1 cellular context compared by ENCODE assay signal in the genomic region with DNA sequence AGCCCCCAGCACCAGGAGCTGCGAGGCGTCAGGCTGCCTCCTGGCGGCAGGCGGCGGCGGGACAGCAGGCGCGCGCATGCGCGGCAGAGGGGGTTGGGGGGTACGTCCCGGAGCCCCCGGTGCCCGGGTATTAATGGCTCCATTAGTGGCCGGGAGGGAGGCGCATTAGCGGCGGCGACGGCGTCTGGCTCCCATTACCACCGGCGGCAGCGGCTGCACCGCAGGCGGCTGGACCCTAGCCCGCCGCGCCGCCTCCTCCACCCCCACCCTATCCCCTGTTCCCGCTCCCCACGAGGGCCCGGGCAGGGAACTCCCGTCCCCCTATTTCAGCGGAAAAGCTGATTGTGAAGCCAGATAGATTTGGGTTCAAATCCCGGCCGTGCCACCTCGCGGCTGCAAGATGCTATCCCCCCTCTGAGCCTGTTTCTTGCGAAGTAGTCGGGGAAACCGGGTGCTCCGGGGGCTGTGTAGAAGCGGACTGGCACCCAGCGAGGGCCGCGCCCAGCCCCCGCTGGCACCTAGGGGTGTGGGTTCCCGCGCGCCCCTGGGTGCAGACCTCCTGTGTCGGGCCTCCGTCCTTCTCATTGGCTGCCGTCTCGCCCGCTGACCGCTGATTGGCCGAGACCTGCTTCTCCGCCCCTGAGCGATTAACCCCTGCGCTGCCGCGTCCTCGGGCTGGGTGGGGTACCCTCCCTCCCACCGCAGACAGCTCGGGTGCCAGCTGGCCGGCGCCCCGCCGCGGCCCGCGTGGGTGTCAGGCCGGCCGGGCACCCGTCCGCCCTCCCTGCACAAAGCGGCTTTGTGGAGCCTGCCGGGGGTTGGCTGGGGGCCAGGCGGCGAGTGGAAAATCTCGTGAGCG.
A peak's percentile ranks its signal among the peaks of the same experiment; 100 is the strongest.
TF ChIP-seq lines count a peak whose summit lies in the region.

No MANE protein-coding gene starts in this region.

TF ChIP-seq in K562, 482 proteins besides CTCF, POLR2A, EP300 and RAD21 (continued from another document and continues in another):
- TF ChIP-seq, protein P1, sequence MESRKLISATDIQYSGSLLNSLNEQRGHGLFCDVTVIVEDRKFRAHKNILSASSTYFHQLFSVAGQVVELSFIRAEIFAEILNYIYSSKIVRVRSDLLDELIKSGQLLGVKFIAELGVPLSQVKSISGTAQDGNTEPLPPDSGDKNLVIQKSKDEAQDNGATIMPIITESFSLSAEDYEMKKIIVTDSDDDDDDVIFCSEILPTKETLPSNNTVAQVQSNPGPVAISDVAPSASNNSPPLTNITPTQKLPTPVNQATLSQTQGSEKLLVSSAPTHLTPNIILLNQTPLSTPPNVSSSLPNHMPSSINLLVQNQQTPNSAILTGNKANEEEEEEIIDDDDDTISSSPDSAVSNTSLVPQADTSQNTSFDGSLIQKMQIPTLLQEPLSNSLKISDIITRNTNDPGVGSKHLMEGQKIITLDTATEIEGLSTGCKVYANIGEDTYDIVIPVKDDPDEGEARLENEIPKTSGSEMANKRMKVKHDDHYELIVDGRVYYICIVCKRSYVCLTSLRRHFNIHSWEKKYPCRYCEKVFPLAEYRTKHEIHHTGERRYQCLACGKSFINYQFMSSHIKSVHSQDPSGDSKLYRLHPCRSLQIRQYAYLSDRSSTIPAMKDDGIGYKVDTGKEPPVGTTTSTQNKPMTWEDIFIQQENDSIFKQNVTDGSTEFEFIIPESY (CRISPR knock-in tag; IDR thresholded peaks at IDR 0.05) = no peak
- TF ChIP-seq SNIP1 (IDR thresholded peaks at IDR 0.05; ENCODE audit: low read depth) = no peak
- TF ChIP-seq EWSR1 (IDR thresholded peaks at IDR 0.05; ENCODE audit: borderline replicate concordance, low read depth, partially characterized antibody) = no peak
- no peak for TF ChIP-seq MTA2 (IDR thresholded peaks at IDR 0.05; ENCODE audit: low read depth)
- no peak for TF ChIP-seq GTF2A2 (tag; IDR thresholded peaks at IDR 0.05)
- TF ChIP-seq ZBTB7A (IDR thresholded peaks at IDR 0.05; ENCODE audit: borderline replicate concordance, control insufficient read depth, low read depth, low read length) = peak; percentile 99
- no peak for TF ChIP-seq EZH2 (IDR thresholded peaks at IDR 0.05; ENCODE audit: borderline replicate concordance, low read depth, low read length)
- no peak for TF ChIP-seq IFI16 (CRISPR knock-in tag; IDR thresholded peaks at IDR 0.05)
- TF ChIP-seq ZNF449 (CRISPR knock-in tag; IDR thresholded peaks at IDR 0.05) = no peak
- TF ChIP-seq ARHGAP35 (IDR thresholded peaks at IDR 0.05; ENCODE audit: partially characterized antibody) = no peak
- 0 out of 2 replicates have a peak, but pooled peaks have one; percentile 13 for TF ChIP-seq ZNF830 (CRISPR knock-in tag; IDR thresholded peaks at IDR 0.05)
- TF ChIP-seq MCM7 (IDR thresholded peaks at IDR 0.05) = no peak
- no peak for TF ChIP-seq DDX20 (tag; IDR thresholded peaks at IDR 0.05; ENCODE audit: low read depth)
- TF ChIP-seq ZNF124 (CRISPR knock-in tag; IDR thresholded peaks at IDR 0.05) = no peak
- no peak for TF ChIP-seq STAT6 (CRISPR knock-in tag; IDR thresholded peaks at IDR 0.05)
- TF ChIP-seq NFRKB (IDR thresholded peaks at IDR 0.05; ENCODE audit: low read depth) = no peak
- TF ChIP-seq TARDBP (IDR thresholded peaks at IDR 0.05) = no peak
- no peak for TF ChIP-seq NR1H2 (CRISPR knock-in tag; IDR thresholded peaks at IDR 0.05)
- no peak for TF ChIP-seq SIX5 (IDR thresholded peaks at IDR 0.05; ENCODE audit: borderline replicate concordance in 1 of 2, insufficient read depth in 1 of 2, low read depth in 1 of 2, low read length in 2 of 2)
- no peak for TF ChIP-seq BMI1 (IDR thresholded peaks at IDR 0.05; ENCODE audit: low read length)
- no peak for TF ChIP-seq GTF3C2 (IDR thresholded peaks at IDR 0.05; ENCODE audit: borderline replicate concordance, extremely low read depth, insufficient read length)
- TF ChIP-seq HDAC2 (IDR thresholded peaks at IDR 0.05) = 0 out of 2 replicates have a peak, but pooled peaks have one; percentile 40
- no peak for TF ChIP-seq DMBX1 (CRISPR knock-in tag; IDR thresholded peaks at IDR 0.05; ENCODE audit: borderline replicate concordance)
- TF ChIP-seq, protein P2, sequence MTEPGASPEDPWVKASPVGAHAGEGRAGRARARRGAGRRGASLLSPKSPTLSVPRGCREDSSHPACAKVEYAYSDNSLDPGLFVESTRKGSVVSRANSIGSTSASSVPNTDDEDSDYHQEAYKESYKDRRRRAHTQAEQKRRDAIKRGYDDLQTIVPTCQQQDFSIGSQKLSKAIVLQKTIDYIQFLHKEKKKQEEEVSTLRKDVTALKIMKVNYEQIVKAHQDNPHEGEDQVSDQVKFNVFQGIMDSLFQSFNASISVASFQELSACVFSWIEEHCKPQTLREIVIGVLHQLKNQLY (CRISPR knock-in tag; conservative IDR thresholded peaks at IDR 0.05) = no peak
- TF ChIP-seq JUN (IDR thresholded peaks at IDR 0.05; ENCODE audit: borderline replicate concordance, low read depth, low read length) = no peak
- TF ChIP-seq JUN (CRISPR knock-in tag; IDR thresholded peaks at IDR 0.05; ENCODE audit: borderline replicate concordance) = no peak
- TF ChIP-seq ERF (CRISPR knock-in tag; IDR thresholded peaks at IDR 0.05) = no peak
- TF ChIP-seq NCOA2 (IDR thresholded peaks at IDR 0.05; ENCODE audit: partially characterized antibody in 2 of 2) = no peak
- no peak for TF ChIP-seq TAL1 (IDR thresholded peaks at IDR 0.05)
- TF ChIP-seq SPI1 (IDR thresholded peaks at IDR 0.05; ENCODE audit: borderline replicate concordance, low read depth, low read length) = no peak
- TF ChIP-seq IRF9 (tag; IDR thresholded peaks at IDR 0.05) = no peak
- TF ChIP-seq HIVEP1 (CRISPR knock-in tag; IDR thresholded peaks at IDR 0.05) = no peak
- TF ChIP-seq MAX (CRISPR knock-in tag; IDR thresholded peaks at IDR 0.05) = peak; percentile 26; the same call in 1 of the 2 replicates
- no peak; a peak in 1 of 4 replicates for TF ChIP-seq ZMIZ1 (IDR thresholded peaks at IDR 0.05; ENCODE audit: low read depth in 2 of 2, low read length in 2 of 2)
- TF ChIP-seq MYBL2 (IDR thresholded peaks at IDR 0.05; ENCODE audit: low read depth) = no peak
- TF ChIP-seq MYBL2 (CRISPR knock-in tag; IDR thresholded peaks at IDR 0.05; ENCODE audit: borderline replicate concordance) = no peak
- TF ChIP-seq NCOR1 (IDR thresholded peaks at IDR 0.05) = no peak
- TF ChIP-seq, protein P3, sequence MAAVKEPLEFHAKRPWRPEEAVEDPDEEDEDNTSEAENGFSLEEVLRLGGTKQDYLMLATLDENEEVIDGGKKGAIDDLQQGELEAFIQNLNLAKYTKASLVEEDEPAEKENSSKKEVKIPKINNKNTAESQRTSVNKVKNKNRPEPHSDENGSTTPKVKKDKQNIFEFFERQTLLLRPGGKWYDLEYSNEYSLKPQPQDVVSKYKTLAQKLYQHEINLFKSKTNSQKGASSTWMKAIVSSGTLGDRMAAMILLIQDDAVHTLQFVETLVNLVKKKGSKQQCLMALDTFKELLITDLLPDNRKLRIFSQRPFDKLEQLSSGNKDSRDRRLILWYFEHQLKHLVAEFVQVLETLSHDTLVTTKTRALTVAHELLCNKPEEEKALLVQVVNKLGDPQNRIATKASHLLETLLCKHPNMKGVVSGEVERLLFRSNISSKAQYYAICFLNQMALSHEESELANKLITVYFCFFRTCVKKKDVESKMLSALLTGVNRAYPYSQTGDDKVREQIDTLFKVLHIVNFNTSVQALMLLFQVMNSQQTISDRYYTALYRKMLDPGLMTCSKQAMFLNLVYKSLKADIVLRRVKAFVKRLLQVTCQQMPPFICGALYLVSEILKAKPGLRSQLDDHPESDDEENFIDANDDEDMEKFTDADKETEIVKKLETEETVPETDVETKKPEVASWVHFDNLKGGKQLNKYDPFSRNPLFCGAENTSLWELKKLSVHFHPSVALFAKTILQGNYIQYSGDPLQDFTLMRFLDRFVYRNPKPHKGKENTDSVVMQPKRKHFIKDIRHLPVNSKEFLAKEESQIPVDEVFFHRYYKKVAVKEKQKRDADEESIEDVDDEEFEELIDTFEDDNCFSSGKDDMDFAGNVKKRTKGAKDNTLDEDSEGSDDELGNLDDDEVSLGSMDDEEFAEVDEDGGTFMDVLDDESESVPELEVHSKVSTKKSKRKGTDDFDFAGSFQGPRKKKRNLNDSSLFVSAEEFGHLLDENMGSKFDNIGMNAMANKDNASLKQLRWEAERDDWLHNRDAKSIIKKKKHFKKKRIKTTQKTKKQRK (IDR thresholded peaks at IDR 0.05; ENCODE audit: borderline replicate concordance, low read depth, low read length) = no peak
- no peak for TF ChIP-seq ETV6 (IDR thresholded peaks at IDR 0.05; ENCODE audit: borderline replicate concordance in 1 of 2, low read depth in 2 of 2, low read length in 1 of 2)
- TF ChIP-seq ETV6 (CRISPR knock-in tag; IDR thresholded peaks at IDR 0.05; ENCODE audit: borderline replicate concordance) = no peak
- TF ChIP-seq XRCC4 (IDR thresholded peaks at IDR 0.05; ENCODE audit: extremely low read depth, insufficient read depth, insufficient read length) = no peak
- TF ChIP-seq ESRRA (IDR thresholded peaks at IDR 0.05; ENCODE audit: borderline replicate concordance, low read depth) = 0 out of 2 replicates have a peak, but pooled peaks have one; percentile 17
